ENCODE assay signal across 8 cellular contexts in the genomic region with DNA sequence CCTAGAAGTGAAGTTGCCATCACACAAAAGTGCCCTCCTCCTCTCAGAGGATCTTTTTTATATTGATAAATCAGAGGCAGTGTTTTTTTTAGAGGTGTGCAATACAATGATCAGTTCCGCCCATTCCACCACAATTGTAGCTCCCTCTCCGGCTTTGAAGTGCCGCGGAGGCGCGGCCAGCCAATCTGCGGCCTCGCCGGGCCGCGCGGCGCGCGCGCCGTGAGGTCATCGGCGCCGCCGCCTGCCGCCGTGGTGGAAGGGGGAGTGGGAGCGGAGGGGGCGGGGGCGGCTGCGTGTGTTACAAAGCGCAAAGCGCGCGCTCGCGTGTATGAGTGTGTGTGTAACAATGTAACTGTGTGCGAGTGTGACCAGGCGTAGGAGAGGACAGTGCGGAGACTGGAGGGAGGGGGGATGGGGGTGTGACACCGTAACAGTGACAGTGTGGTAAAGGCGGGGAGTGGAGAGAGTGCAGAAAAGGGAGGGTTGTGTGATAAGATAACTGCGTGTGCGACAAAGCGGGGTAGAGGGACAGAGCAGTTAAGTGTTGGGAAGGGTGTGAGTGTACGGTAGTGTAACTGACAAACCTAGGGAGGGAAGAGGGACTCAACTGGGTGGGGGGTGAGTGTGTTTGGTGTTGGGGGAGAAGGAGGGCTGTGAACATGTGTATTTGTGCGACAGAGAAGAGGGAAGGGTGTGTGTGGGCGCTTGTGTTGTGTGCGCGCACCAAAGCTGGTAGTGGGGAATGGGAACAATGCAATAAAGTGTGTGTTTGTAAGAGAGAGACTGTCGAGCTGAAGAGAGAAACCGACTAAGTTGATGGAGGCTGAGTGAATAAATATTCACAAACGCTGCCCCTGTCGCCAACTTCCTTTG. TPM values are rescaled to one million over a fixed set of nuclear protein-coding genes. Genes with fewer than 3 reads are reported as not detected.
A peak's percentile ranks its signal among the peaks of the same experiment; 100 is the strongest.
DNase-seq lines count a peak whose midpoint lies in the region; ATAC-seq lines count a peak whose summit lies in the region.

Gene SP8 (minus strand): TSS at position 108 of the 873 bp plus-strand sequence. CDS start 88 bp downstream, at position 20.

- peak within 1 kb of the TSS; percentile 11 to 31 for H3K4me3 ChIP-seq in aorta (ENCODE audit: low read length in 2 of 2)

- WGBS in aorta, 2 donors = 5 to 6% methylated on average over 49 to 50 of the region's 50 CpGs

- H3K27ac ChIP-seq in aorta (ENCODE audit: low read depth in 1 of 2, low read length in 2 of 2) = no peak within 1 kb of the TSS

- H3K27ac Mint-ChIP-seq in stimulated activated naive CD8-positive, alpha-beta T cell treated with anti-CD3 and anti-CD28 coated beads, Interleukin-15, Interleukin-2, amounts not matched to agents 100 ng/mL and 50 ng/mL, for 24 hours = peak within 1 kb of the TSS; percentile 67

- H3K4me1 Mint-ChIP-seq in stimulated activated naive CD8-positive, alpha-beta T cell treated with anti-CD3 and anti-CD28 coated beads, Interleukin-15, Interleukin-2, amounts not matched to agents 100 ng/mL and 50 ng/mL, for 24 hours (ENCODE audit: low read depth) = peaks cover 26% of the 10 kb centered on the region

- intact Hi-C loops in left colon (cut with DNase I, micrococcal nuclease) = no loop called here
- intact Hi-C loops in aorta (cut with DNase I) = no loop called here

- H3K27me3 Mint-ChIP-seq in stimulated activated naive CD8-positive, alpha-beta T cell treated with anti-CD3 and anti-CD28 coated beads, Interleukin-15, Interleukin-2, amounts not matched to agents 100 ng/mL and 50 ng/mL, for 24 hours = peaks cover 82% of the 10 kb centered on the region

- no peak for ATAC-seq in stimulated activated naive CD8-positive, alpha-beta T cell treated with anti-CD3 and anti-CD28 coated beads, Interleukin-15, Interleukin-2, amounts not matched to agents 100 U/mL and 50 U/mL, for 24 hours
- peak; percentile 76 for ATAC-seq in left colon
- ATAC-seq in aorta (ENCODE audit: low FRiP score) = no peak
- no peak for ATAC-seq in HG03442 (IDR thresholded peaks at IDR 0.05; ENCODE audit: unreplicated experiment)

- no peaks in the 10 kb centered on the region for H3K27me3 ChIP-seq in aorta (ENCODE audit: control insufficient read depth in 1 of 2, insufficient read depth in 2 of 2, low read length in 1 of 2)

- no peaks in the 10 kb centered on the region for H3K4me1 ChIP-seq in aorta (ENCODE audit: control insufficient read depth in 1 of 2, insufficient read depth in 2 of 2, low read length in 2 of 2)

- peak within 1 kb of the TSS; percentile 72 for H3K4me3 Mint-ChIP-seq in stimulated activated naive CD8-positive, alpha-beta T cell treated with anti-CD3 and anti-CD28 coated beads, Interleukin-15, Interleukin-2, amounts not matched to agents 100 ng/mL and 50 ng/mL, for 24 hours

- peaks cover 14% of the 10 kb centered on the region for H3K36me3 Mint-ChIP-seq in stimulated activated naive CD8-positive, alpha-beta T cell treated with anti-CD3 and anti-CD28 coated beads, Interleukin-15, Interleukin-2, amounts not matched to agents 100 ng/mL and 50 ng/mL, for 24 hours (ENCODE audit: low read depth)

- no peaks in the 10 kb centered on the region for H3K9me3 ChIP-seq in aorta (ENCODE audit: control insufficient read depth, low read length)

- H3K36me3 ChIP-seq in aorta (ENCODE audit: control insufficient read depth in 1 of 2, insufficient read depth in 2 of 2, low read length in 1 of 2) = no peaks in the 10 kb centered on the region

- DNase-seq in stimulated activated naive CD8-positive, alpha-beta T cell treated with anti-CD3 and anti-CD28 coated beads, Interleukin-15, Interleukin-2, amounts not matched to agents 100 U/mL and 50 U/mL, for 24 hours = no peak
- peak; percentile 89 for DNase-seq in NCI-H345 treated with DMSO at 0.1 percent for 48 hours (lab: John Stamatoyannopoulos, UW; ENCODE audit: unreplicated experiment)
- DNase-seq in astrocyte of the hippocampus (ENCODE audit: low read depth, low spot score) = peak; percentile 86
- DNase-seq in left colon = peak in 1 of 2 donors; percentile 55
- peak in 1 of 2 donors; percentile 75 for DNase-seq in aorta
- DNase-seq in HK-2 (ENCODE audit: unreplicated experiment) = no peak

- H3K9me3 Mint-ChIP-seq in stimulated activated naive CD8-positive, alpha-beta T cell treated with anti-CD3 and anti-CD28 coated beads, Interleukin-15, Interleukin-2, amounts not matched to agents 100 ng/mL and 50 ng/mL, for 24 hours = peaks cover 12% of the 10 kb centered on the region

RNA-seq across cellular contexts. Expression of gene SP8, which starts in this region (rescaled TPM):
- total RNA-seq in left colon (not detected), aorta (not detected)
- polyA plus RNA-seq in aorta = not detected

Comparison
In these comparisons a context has a peak if more than half of its experiments do, and no peak if none do; other contexts are left out.
1. Peak in ATAC-seq in left colon; RNA of the gene not detected or under 1 TPM.
2. DNase-seq: peak in NCI-H345 treated with DMSO at 0.1 percent for 48 hours (single experiment) and astrocyte of the hippocampus (single experiment); none in stimulated activated naive CD8-positive, alpha-beta T cell treated with anti-CD3 and anti-CD28 coated beads, Interleukin-15, Interleukin-2, amounts not matched to agents 100 U/mL and 50 U/mL, for 24 hours (single experiment) and HK-2 (single experiment).